Comparison of ENCODE assay signal across 13 cellular contexts in the genomic region with DNA sequence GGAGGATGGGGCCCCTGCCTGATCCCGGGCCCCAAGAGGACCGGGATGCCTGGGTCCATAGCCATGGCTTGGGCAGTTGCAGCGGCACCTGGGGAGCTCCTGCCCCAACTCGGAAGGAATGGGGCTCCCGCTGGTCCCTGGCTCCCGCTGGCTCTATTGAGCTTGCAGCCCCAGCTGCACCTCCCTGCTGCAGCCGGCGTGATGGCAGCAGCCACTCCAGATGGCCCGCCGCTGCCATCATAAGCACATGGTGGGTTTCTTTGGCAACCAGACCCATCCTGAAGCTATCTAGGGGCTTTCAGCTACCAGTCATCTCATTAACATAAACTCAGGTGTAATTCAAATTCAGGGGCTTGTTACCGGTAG. TPM values are rescaled to one million over a fixed set of nuclear protein-coding genes. Genes with fewer than 3 reads are reported as not detected.
DNase-seq lines count a peak whose midpoint lies in the region; ATAC-seq and TF ChIP-seq lines count a peak whose summit lies in the region.
"Had no signal": no experiment of that assay in that cellular context is flagged by ENCODE, and none has a peak within 500 bp of the region (broad histone marks: within the 10 kb centered on the region; RNA-seq: fewer than 3 reads in every experiment).

No MANE protein-coding gene starts in this region.

- no peaks in the 10 kb centered on the region for H3K79me2 ChIP-seq in KMS-11 (ENCODE audit: insufficient read depth, low read depth)

- H2AFZ ChIP-seq in KMS-11 (ENCODE audit: low read depth), result no peak overlapping the region

- peak overlapping the region; percentile 64 for H3K27ac Mint-ChIP-seq in mesothelial cell of epicardium
- no peak overlapping the region for H3K27ac Mint-ChIP-seq in activated naive CD4-positive, alpha-beta T cell treated with anti-CD3 and anti-CD28 coated beads for 36 hours

- H3K36me3 ChIP-seq in KMS-11 (ENCODE audit: insufficient read depth), result no peaks in the 10 kb centered on the region
- H3K36me3 ChIP-seq: upper lobe of right lung had no signal

- H3K27me3 Mint-ChIP-seq in mesothelial cell of epicardium (ENCODE audit: low read depth), result no peaks in the 10 kb centered on the region
- peaks cover 5% of the 10 kb centered on the region for H3K27me3 Mint-ChIP-seq in activated naive CD4-positive, alpha-beta T cell treated with anti-CD3 and anti-CD28 coated beads for 36 hours (ENCODE audit: low read depth)

- intact Hi-C loops in activated naive CD4-positive, alpha-beta T cell treated with anti-CD3 and anti-CD28 coated beads for 36 hours (cut with micrococcal nuclease), result no loop called here

- peaks cover 20% of the 10 kb centered on the region for H3K4me1 Mint-ChIP-seq in mesothelial cell of epicardium
- H3K4me1 Mint-ChIP-seq in activated naive CD4-positive, alpha-beta T cell treated with anti-CD3 and anti-CD28 coated beads for 36 hours (ENCODE audit: low read depth), result peaks cover 7% of the 10 kb centered on the region

- DNase-seq in DMS79 treated with DMSO at 0.1 percent for 48 hours (lab: John Stamatoyannopoulos, UW) (peak; percentile 81), NCI-H82 (lab: John Stamatoyannopoulos, UW) (peak; percentile 44), mesothelial cell of epicardium (ENCODE audit: low spot score in 2 of 2, unreplicated experiment in 2 of 2) (no peak)
- DNase-seq in activated naive CD4-positive, alpha-beta T cell treated with anti-CD3 and anti-CD28 coated beads for 36 hours, result no peak
- DNase-seq: body of pancreas; GDM1; hypothalamus; stimulated activated CD4-positive, alpha-beta T cell treated with anti-CD3 and anti-CD28 coated beads, Interleukin-2, amount 100 ng/mL, for 24 hours; upper lobe of right lung had no signal

- no peaks in the 10 kb centered on the region for H4K20me1 ChIP-seq in KMS-11 (ENCODE audit: insufficient read depth)

- TF ChIP-seq CTCF in KMS-11 (conservative IDR thresholded peaks at IDR 0.05; ENCODE audit: low read depth, low read length) (no peak), mesothelial cell of epicardium (IDR thresholded peaks at IDR 0.05; ENCODE audit: unreplicated experiment) (no peak)

- H3K4me3 ChIP-seq in KMS-11 (IDR thresholded peaks at IDR 0.05; ENCODE audit: insufficient read depth, low read depth, low read length), result no peak overlapping the region
- H3K4me3 ChIP-seq: body of pancreas, upper lobe of right lung had no signal

- H3K36me3 Mint-ChIP-seq in mesothelial cell of epicardium, result no peaks in the 10 kb centered on the region
- H3K36me3 Mint-ChIP-seq in activated naive CD4-positive, alpha-beta T cell treated with anti-CD3 and anti-CD28 coated beads for 36 hours (ENCODE audit: low read depth), result no peaks in the 10 kb centered on the region

- H3K27ac ChIP-seq in KMS-11, result no peak overlapping the region
- H3K27ac ChIP-seq: body of pancreas, upper lobe of right lung had no signal

- peak overlapping the region; percentile 33; the same call in 1 of the 2 replicates for H3K4me2 ChIP-seq in KMS-11

- H3K9me3 Mint-ChIP-seq in mesothelial cell of epicardium, result peaks cover 3% of the 10 kb centered on the region
- no peaks in the 10 kb centered on the region for H3K9me3 Mint-ChIP-seq in activated naive CD4-positive, alpha-beta T cell treated with anti-CD3 and anti-CD28 coated beads for 36 hours

- H3K27me3 ChIP-seq in KMS-11 (ENCODE audit: insufficient read depth, low read depth), result no peaks in the 10 kb centered on the region
- H3K27me3 ChIP-seq: body of pancreas, upper lobe of right lung had no signal

- no peak overlapping the region for H3K9ac ChIP-seq in KMS-11

- CTCF ChIA-PET in activated naive CD4-positive, alpha-beta T cell treated with anti-CD3 and anti-CD28 coated beads for 36 hours (lab: Charles Lee), result interaction anchor here (1.1 to 2.1 kb wide), 3 partner anchors 25 to 175 kb away, joined by 4 to 7 read pairs (median 4); no protein-coding TSS in a partner anchor

- ATAC-seq in HG03097 (IDR thresholded peaks at IDR 0.05; ENCODE audit: low FRiP score, unreplicated experiment), result no peak
- ATAC-seq in HG03025 (IDR thresholded peaks at IDR 0.05; ENCODE audit: low FRiP score, unreplicated experiment), result no peak
- ATAC-seq: body of pancreas, left lobe of liver, upper lobe of right lung had no signal

- H3K4me3 Mint-ChIP-seq in mesothelial cell of epicardium, result no peak overlapping the region
- H3K4me3 Mint-ChIP-seq in activated naive CD4-positive, alpha-beta T cell treated with anti-CD3 and anti-CD28 coated beads for 36 hours, result no peak overlapping the region

- H3K4me1 ChIP-seq in KMS-11 (ENCODE audit: low read depth, poor library complexity, severe bottlenecking), result peaks cover 23% of the 10 kb centered on the region
- H3K4me1 ChIP-seq: body of pancreas, upper lobe of right lung had no signal

RNA-seq across cellular contexts. Expression of a gene that starts 11.1 kb away (rescaled TPM):
- total RNA-seq in mesothelial cell of epicardium, result 34.7 to 35.8 TPM (median 35.3 TPM) in 3 replicates
- 1 to 10 TPM; 2.2 to 2.4 TPM for total RNA-seq in activated naive CD4-positive, alpha-beta T cell treated with anti-CD3 and anti-CD28 coated beads for 36 hours

Comparison
In these comparisons a context has a peak if more than half of its experiments do, and no peak if none do; other contexts are left out.
1. DNase-seq: peak in DMS79 treated with DMSO at 0.1 percent for 48 hours (single experiment) and NCI-H82 (single experiment); none in mesothelial cell of epicardium (0 of 2) and activated naive CD4-positive, alpha-beta T cell treated with anti-CD3 and anti-CD28 coated beads for 36 hours (single experiment).
2. RNA of a gene that starts 11.1 kb away (total RNA-seq): 34.7 to 35.8 TPM in mesothelial cell of epicardium; 2.2 to 2.4 TPM in activated naive CD4-positive, alpha-beta T cell treated with anti-CD3 and anti-CD28 coated beads for 36 hours; every median in the first group is over 10 times any median in the second.